Comparison of ENCODE assay signal across 22 cellular contexts in the genomic region with DNA sequence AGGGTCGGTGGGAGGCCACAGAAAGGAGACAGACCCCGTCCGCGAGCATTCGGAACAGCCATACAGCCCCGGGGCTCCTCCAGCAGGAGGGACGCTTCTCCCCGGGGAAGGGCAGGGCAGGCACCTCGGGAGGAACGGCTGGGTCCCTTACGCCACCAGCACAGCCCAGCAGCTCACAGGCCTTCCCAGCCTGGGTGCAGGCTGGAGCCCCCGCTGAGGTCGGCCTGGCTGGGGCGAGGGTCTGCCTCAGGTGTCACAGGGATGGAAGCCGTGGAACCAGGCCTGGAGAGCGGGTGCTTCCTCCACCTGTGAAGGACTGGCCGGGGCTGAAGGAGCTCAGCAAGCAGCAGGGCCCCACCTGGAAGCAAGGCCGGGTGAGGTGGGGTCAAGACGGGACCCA.
"Had no signal": no experiment of that assay in that cellular context is flagged by ENCODE, and none has a peak within 500 bp of the region (broad histone marks: within the 10 kb centered on the region; RNA-seq: fewer than 3 reads in every experiment).

No MANE protein-coding gene starts in this region.

- H3K4me1 Mint-ChIP-seq: natural killer cell had no signal

- H3K4me3 ChIP-seq: coronary artery, hepatocyte, mucosa of descending colon, psoas muscle, sigmoid colon, skin epidermis, stomach, thoracic aorta, transverse colon had no signal

- DNase-seq: effector CD4-positive, alpha-beta T cell; foreskin melanocyte; head of caudate nucleus; kidney glomerular epithelial cell; mucosa of descending colon; natural killer cell; occipital lobe; retina; sigmoid colon; stimulated activated CD4-positive, alpha-beta T cell treated with anti-CD3 and anti-CD28 coated beads, Interleukin-12 subunit alpha, Interleukin-12 subunit beta, amount 100 ng/mL, for 4 hours; stimulated activated naive CD4-positive, alpha-beta T cell; stomach; substantia nigra; transverse colon had no signal

- H3K27ac Mint-ChIP-seq: natural killer cell had no signal

- H3K9me3 ChIP-seq: mucosa of descending colon, psoas muscle, sigmoid colon, stomach, thoracic aorta, transverse colon had no signal

- ATAC-seq: left lobe of liver, mucosa of descending colon, natural killer cell, psoas muscle had no signal

- H3K36me3 ChIP-seq: sigmoid colon, stomach, thoracic aorta, transverse colon had no signal

- H3K27ac ChIP-seq: coronary artery, hepatocyte, parathyroid adenoma, psoas muscle, sigmoid colon, skin epidermis, stomach, thoracic aorta, transverse colon had no signal

- H3K36me3 Mint-ChIP-seq: natural killer cell had no signal

- H3K4me1 ChIP-seq: parathyroid adenoma, psoas muscle, sigmoid colon, transverse colon had no signal

- H3K9ac ChIP-seq: parathyroid adenoma had no signal

- H3K9me3 Mint-ChIP-seq: natural killer cell, neural crest cell had no signal

- H3K4me3 Mint-ChIP-seq: natural killer cell, neural crest cell had no signal
